In genomic region chr11:62622476-62622875, GRCh38 we compare ENCODE assay signal across 1 cellular context.
TF ChIP-seq lines count a peak whose summit lies in the region.

No MANE protein-coding gene starts in this region.

TF ChIP-seq in HCT116, 20 proteins besides CTCF, POLR2A, EP300 and RAD21 (continued from another document):
- TF ChIP-seq REST (IDR thresholded peaks at IDR 0.05; ENCODE audit: low read depth) (no peak), POLR2AphosphoS5 (IDR thresholded peaks at IDR 0.05; ENCODE audit: low read depth, low read length) (no peak), EZH2 (IDR thresholded peaks at IDR 0.05) (no peak), CEBPB (IDR thresholded peaks at IDR 0.05; ENCODE audit: low read depth) (no peak), ZBTB33 (IDR thresholded peaks at IDR 0.05; ENCODE audit: extremely low read depth, insufficient replicate concordance, low read length) (no peak)
